Comparison of ENCODE assay signal across 1 cellular context in genomic region chr11:18634140-18635032, GRCh38.
TF ChIP-seq lines count a peak whose summit lies in the region.

Gene SPTY2D1, minus strand, starts transcription at chr11:18634342. Its CDS starts 85 bp downstream, at chr11:18634257.

TF ChIP-seq in K562, 482 proteins besides CTCF, POLR2A, EP300 and RAD21 (continued from another document and continues in another):
- TF ChIP-seq SIN3B (IDR thresholded peaks at IDR 0.05; ENCODE audit: low read depth): peak; percentile 90
- TF ChIP-seq MTA2 (IDR thresholded peaks at IDR 0.05; ENCODE audit: low read depth): no peak
- no peak for TF ChIP-seq ZFP36 (IDR thresholded peaks at IDR 0.05; ENCODE audit: low read depth, low read length, partially characterized antibody)
- TF ChIP-seq ZNF75A (CRISPR knock-in tag; IDR thresholded peaks at IDR 0.05): no peak
- no peak for TF ChIP-seq RBM25 (IDR thresholded peaks at IDR 0.05; ENCODE audit: low read depth, low read length, severe bottlenecking)
- TF ChIP-seq ELF2 (CRISPR knock-in tag; IDR thresholded peaks at IDR 0.05): peak; percentile 95
- 0 out of 2 replicates have a peak, but pooled peaks have one; percentile 41 for TF ChIP-seq FOXK1 (CRISPR knock-in tag; IDR thresholded peaks at IDR 0.05; ENCODE audit: borderline replicate concordance)
- TF ChIP-seq, protein P1, sequence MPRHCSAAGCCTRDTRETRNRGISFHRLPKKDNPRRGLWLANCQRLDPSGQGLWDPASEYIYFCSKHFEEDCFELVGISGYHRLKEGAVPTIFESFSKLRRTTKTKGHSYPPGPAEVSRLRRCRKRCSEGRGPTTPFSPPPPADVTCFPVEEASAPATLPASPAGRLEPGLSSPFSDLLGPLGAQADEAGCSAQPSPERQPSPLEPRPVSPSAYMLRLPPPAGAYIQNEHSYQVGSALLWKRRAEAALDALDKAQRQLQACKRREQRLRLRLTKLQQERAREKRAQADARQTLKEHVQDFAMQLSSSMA (CRISPR knock-in tag; IDR thresholded peaks at IDR 0.05): no peak
- TF ChIP-seq SETDB1 (IDR thresholded peaks at IDR 0.05; ENCODE audit: low read length): no peak
- no peak for TF ChIP-seq ADNP (tag; IDR thresholded peaks at IDR 0.05)
- TF ChIP-seq, protein P2, sequence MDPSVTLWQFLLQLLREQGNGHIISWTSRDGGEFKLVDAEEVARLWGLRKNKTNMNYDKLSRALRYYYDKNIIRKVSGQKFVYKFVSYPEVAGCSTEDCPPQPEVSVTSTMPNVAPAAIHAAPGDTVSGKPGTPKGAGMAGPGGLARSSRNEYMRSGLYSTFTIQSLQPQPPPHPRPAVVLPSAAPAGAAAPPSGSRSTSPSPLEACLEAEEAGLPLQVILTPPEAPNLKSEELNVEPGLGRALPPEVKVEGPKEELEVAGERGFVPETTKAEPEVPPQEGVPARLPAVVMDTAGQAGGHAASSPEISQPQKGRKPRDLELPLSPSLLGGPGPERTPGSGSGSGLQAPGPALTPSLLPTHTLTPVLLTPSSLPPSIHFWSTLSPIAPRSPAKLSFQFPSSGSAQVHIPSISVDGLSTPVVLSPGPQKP (CRISPR knock-in tag; IDR thresholded peaks at IDR 0.05): no peak
- TF ChIP-seq, protein P3, sequence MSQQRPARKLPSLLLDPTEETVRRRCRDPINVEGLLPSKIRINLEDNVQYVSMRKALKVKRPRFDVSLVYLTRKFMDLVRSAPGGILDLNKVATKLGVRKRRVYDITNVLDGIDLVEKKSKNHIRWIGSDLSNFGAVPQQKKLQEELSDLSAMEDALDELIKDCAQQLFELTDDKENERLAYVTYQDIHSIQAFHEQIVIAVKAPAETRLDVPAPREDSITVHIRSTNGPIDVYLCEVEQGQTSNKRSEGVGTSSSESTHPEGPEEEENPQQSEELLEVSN (IDR thresholded peaks at IDR 0.05; ENCODE audit: borderline replicate concordance in 1 of 2, extremely low read depth in 1 of 2, insufficient read depth in 1 of 2, insufficient read length in 1 of 2, low read depth in 1 of 2, low read length in 1 of 2, poor library complexity in 1 of 2, severe bottlenecking in 1 of 2): peak; percentile 88 to 97
- TF ChIP-seq HDGF (IDR thresholded peaks at IDR 0.05): no peak
- peak; percentile 88 for TF ChIP-seq ARID4B (CRISPR knock-in tag; IDR thresholded peaks at IDR 0.05)
- TF ChIP-seq ZNF165 (CRISPR knock-in tag; IDR thresholded peaks at IDR 0.05; ENCODE audit: borderline replicate concordance): 0 out of 2 replicates have a peak, but pooled peaks have one; percentile 25
- no peak for TF ChIP-seq XRCC3 (IDR thresholded peaks at IDR 0.05)
- no peak for TF ChIP-seq HEY1 (CRISPR knock-in tag; IDR thresholded peaks at IDR 0.05; ENCODE audit: borderline replicate concordance)
- TF ChIP-seq ZNF121 (CRISPR knock-in tag; conservative IDR thresholded peaks at IDR 0.05): no peak
- TF ChIP-seq, protein P4, sequence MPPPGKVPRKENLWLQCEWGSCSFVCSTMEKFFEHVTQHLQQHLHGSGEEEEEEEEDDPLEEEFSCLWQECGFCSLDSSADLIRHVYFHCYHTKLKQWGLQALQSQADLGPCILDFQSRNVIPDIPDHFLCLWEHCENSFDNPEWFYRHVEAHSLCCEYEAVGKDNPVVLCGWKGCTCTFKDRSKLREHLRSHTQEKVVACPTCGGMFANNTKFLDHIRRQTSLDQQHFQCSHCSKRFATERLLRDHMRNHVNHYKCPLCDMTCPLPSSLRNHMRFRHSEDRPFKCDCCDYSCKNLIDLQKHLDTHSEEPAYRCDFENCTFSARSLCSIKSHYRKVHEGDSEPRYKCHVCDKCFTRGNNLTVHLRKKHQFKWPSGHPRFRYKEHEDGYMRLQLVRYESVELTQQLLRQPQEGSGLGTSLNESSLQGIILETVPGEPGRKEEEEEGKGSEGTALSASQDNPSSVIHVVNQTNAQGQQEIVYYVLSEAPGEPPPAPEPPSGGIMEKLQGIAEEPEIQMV (tag; conservative IDR thresholded peaks at IDR 0.05; ENCODE audit: low read depth): no peak
- TF ChIP-seq TAF15 (IDR thresholded peaks at IDR 0.05; ENCODE audit: low read depth, low read length): no peak
- TF ChIP-seq, protein P5, sequence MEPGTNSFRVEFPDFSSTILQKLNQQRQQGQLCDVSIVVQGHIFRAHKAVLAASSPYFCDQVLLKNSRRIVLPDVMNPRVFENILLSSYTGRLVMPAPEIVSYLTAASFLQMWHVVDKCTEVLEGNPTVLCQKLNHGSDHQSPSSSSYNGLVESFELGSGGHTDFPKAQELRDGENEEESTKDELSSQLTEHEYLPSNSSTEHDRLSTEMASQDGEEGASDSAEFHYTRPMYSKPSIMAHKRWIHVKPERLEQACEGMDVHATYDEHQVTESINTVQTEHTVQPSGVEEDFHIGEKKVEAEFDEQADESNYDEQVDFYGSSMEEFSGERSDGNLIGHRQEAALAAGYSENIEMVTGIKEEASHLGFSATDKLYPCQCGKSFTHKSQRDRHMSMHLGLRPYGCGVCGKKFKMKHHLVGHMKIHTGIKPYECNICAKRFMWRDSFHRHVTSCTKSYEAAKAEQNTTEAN (CRISPR knock-in tag; IDR thresholded peaks at IDR 0.05): no peak
- no peak for TF ChIP-seq RFX7 (CRISPR knock-in tag; IDR thresholded peaks at IDR 0.05)
- TF ChIP-seq CCAR2 (IDR thresholded peaks at IDR 0.05; ENCODE audit: low read depth, low read length): no peak
- no peak for TF ChIP-seq ZNF699 (CRISPR knock-in tag; IDR thresholded peaks at IDR 0.05; ENCODE audit: insufficient replicate concordance)
- TF ChIP-seq, protein P6, sequence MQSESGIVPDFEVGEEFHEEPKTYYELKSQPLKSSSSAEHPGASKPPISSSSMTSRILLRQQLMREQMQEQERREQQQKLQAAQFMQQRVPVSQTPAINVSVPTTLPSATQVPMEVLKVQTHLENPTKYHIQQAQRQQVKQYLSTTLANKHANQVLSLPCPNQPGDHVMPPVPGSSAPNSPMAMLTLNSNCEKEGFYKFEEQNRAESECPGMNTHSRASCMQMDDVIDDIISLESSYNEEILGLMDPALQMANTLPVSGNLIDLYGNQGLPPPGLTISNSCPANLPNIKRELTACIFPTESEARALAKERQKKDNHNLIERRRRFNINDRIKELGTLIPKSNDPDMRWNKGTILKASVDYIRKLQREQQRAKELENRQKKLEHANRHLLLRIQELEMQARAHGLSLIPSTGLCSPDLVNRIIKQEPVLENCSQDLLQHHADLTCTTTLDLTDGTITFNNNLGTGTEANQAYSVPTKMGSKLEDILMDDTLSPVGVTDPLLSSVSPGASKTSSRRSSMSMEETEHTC (IDR thresholded peaks at IDR 0.05): no peak
- 0 out of 2 replicates have a peak, but pooled peaks have one; percentile 56 for TF ChIP-seq KAT7 (CRISPR knock-in tag; IDR thresholded peaks at IDR 0.05; ENCODE audit: borderline replicate concordance)
- TF ChIP-seq POU5F1 (IDR thresholded peaks at IDR 0.05; ENCODE audit: borderline replicate concordance, low read depth, low read length, partially characterized antibody): no peak
- peak; percentile 90 for TF ChIP-seq VEZF1 (CRISPR knock-in tag; IDR thresholded peaks at IDR 0.05)
- TF ChIP-seq HNRNPK (IDR thresholded peaks at IDR 0.05; ENCODE audit: low read depth, low read length, poor library complexity, severe bottlenecking): no peak
- no peak for TF ChIP-seq RBM22 (IDR thresholded peaks at IDR 0.05; ENCODE audit: low read depth, low read length, poor library complexity, severe bottlenecking)
- no peak for TF ChIP-seq THRAP3 (IDR thresholded peaks at IDR 0.05; ENCODE audit: borderline replicate concordance)
- peak; percentile 68; the same call in 1 of the 2 replicates for TF ChIP-seq KLF1 (tag; IDR thresholded peaks at IDR 0.05)
- no peak for TF ChIP-seq ZNF3 (CRISPR knock-in tag; IDR thresholded peaks at IDR 0.05)
- peak; percentile 53 to 93 for TF ChIP-seq SIN3A (IDR thresholded peaks at IDR 0.05; ENCODE audit: borderline replicate concordance in 2 of 2, control insufficient read depth in 1 of 2, low read depth in 2 of 2, low read length in 2 of 2)
- no peak for TF ChIP-seq SNAPC5 (CRISPR knock-in tag; IDR thresholded peaks at IDR 0.05)
- no peak for TF ChIP-seq ETS2 (tag; IDR thresholded peaks at IDR 0.05; ENCODE audit: borderline replicate concordance, poor library complexity, severe bottlenecking)
- TF ChIP-seq GTF2F1 (IDR thresholded peaks at IDR 0.05; ENCODE audit: low read depth, low read length): no peak; the same call in none of the 2 replicates
- TF ChIP-seq MLLT1 (IDR thresholded peaks at IDR 0.05): peak in 1 of 2 experiments; percentile 51; a peak in 1 of 4 replicates
- TF ChIP-seq, protein P7, sequence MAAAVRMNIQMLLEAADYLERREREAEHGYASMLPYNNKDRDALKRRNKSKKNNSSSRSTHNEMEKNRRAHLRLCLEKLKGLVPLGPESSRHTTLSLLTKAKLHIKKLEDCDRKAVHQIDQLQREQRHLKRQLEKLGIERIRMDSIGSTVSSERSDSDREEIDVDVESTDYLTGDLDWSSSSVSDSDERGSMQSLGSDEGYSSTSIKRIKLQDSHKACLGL (CRISPR knock-in tag; IDR thresholded peaks at IDR 0.05; ENCODE audit: borderline replicate concordance, poor library complexity, severe bottlenecking): no peak
- no peak for TF ChIP-seq CREBBP (IDR thresholded peaks at IDR 0.05; ENCODE audit: low read depth, low read length)
- peak; percentile 80 for TF ChIP-seq TFAP4 (CRISPR knock-in tag; IDR thresholded peaks at IDR 0.05; ENCODE audit: borderline replicate concordance)
- TF ChIP-seq, protein P8, sequence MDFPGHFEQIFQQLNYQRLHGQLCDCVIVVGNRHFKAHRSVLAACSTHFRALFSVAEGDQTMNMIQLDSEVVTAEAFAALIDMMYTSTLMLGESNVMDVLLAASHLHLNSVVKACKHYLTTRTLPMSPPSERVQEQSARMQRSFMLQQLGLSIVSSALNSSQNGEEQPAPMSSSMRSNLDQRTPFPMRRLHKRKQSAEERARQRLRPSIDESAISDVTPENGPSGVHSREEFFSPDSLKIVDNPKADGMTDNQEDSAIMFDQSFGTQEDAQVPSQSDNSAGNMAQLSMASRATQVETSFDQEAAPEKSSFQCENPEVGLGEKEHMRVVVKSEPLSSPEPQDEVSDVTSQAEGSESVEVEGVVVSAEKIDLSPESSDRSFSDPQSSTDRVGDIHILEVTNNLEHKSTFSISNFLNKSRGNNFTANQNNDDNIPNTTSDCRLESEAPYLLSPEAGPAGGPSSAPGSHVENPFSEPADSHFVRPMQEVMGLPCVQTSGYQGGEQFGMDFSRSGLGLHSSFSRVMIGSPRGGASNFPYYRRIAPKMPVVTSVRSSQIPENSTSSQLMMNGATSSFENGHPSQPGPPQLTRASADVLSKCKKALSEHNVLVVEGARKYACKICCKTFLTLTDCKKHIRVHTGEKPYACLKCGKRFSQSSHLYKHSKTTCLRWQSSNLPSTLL (IDR thresholded peaks at IDR 0.05): no peak
- TF ChIP-seq CEBPB (tag; IDR thresholded peaks at IDR 0.05): no peak
- no peak for TF ChIP-seq ZNF239 (CRISPR knock-in tag; IDR thresholded peaks at IDR 0.05)
- TF ChIP-seq TAF7 (tag; IDR thresholded peaks at IDR 0.05): no peak
